9 cellular contexts compared by ENCODE assay signal in the genomic region with DNA sequence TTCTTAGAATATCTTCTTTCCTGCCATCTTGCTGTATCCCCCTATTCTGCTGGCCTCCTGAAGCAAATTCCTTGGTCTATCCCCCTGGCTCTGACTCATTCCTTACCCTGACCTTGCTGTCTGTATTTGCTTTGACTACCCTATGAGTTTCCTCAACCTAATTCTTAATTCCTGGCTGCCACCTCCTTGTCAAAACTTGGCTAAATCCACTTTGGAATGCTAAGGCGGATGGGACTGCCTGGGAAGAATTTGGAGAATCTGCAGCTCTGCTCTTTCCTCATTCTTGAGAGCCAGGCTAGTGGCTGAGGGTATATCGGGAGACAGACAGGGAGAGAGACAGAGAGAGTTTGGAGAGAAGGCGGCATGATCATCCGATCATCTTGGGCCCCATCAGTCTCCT. TPM values are rescaled to one million over a fixed set of nuclear protein-coding genes. Genes with fewer than 3 reads are reported as not detected.
DNase-seq lines count a peak whose midpoint lies in the region; ATAC-seq and TF ChIP-seq lines count a peak whose summit lies in the region.
"Had no signal": no experiment of that assay in that cellular context is flagged by ENCODE, and none has a peak within 500 bp of the region (broad histone marks: within the 10 kb centered on the region; RNA-seq: fewer than 3 reads in every experiment).

No MANE protein-coding gene starts in this region.

- no peaks in the 10 kb centered on the region for H3K4me1 Mint-ChIP-seq in activated T-helper 2 cell treated with anti-CD3 and anti-CD28 coated beads, Interferon-gamma antibody, Interleukin-2, Interleukin-4, amounts not matched to agents 10 μg/mL and 5 μg/mL and 100 μg/mL, durations not matched to agents 14 hours and 24 hours and 36 hours (ENCODE audit: low read depth)

- peaks cover 29% of the 10 kb centered on the region for H3K79me2 ChIP-seq in hepatocyte

- peak overlapping the region; percentile 59 for H3K4me2 ChIP-seq in hepatocyte

- H3K9me3 ChIP-seq in ascending aorta (no peaks in the 10 kb centered on the region), hepatocyte (ENCODE audit: low read depth) (no peaks in the 10 kb centered on the region), subcutaneous abdominal adipose tissue (ENCODE audit: control insufficient read depth in 5 of 5, low read length in 5 of 5) (no peaks in the 10 kb centered on the region)

- H3K36me3 ChIP-seq in ascending aorta, result no peaks in the 10 kb centered on the region
- H3K36me3 ChIP-seq in hepatocyte (replicated peaks; ENCODE audit: insufficient read depth, low read depth), result no peaks in the 10 kb centered on the region
- no peaks in the 10 kb centered on the region for H3K36me3 ChIP-seq in subcutaneous abdominal adipose tissue (ENCODE audit: control insufficient read depth in 5 of 5, insufficient read depth in 5 of 5, low read length in 5 of 5)

- peak overlapping the region; percentile 39 for H2AFZ ChIP-seq in hepatocyte

- H3K9ac ChIP-seq in subcutaneous abdominal adipose tissue (ENCODE audit: low read length in 5 of 5), result peak overlapping the region in 2 of 5 donors; percentile 21 to 38

- no peak overlapping the region for H3K4me3 Mint-ChIP-seq in activated T-helper 2 cell treated with anti-CD3 and anti-CD28 coated beads, Interferon-gamma antibody, Interleukin-2, Interleukin-4, amounts not matched to agents 10 μg/mL and 5 μg/mL and 100 μg/mL, durations not matched to agents 14 hours and 24 hours and 36 hours (ENCODE audit: low read depth)

- TF ChIP-seq CTCF in ascending aorta (IDR thresholded peaks at IDR 0.05), result no peak
- TF ChIP-seq CTCF in hepatocyte (IDR thresholded peaks at IDR 0.05; ENCODE audit: poor library complexity), result no peak

- H3K27ac ChIP-seq in ascending aorta (peak overlapping the region; percentile 74 to 80), hepatocyte (peak overlapping the region; percentile 73), subcutaneous abdominal adipose tissue (ENCODE audit: low read depth, low read length) (peak overlapping the region; percentile 88)

- ATAC-seq in GM19397 (IDR thresholded peaks at IDR 0.05; ENCODE audit: unreplicated experiment), result no peak
- no peak for ATAC-seq in HG03135 (IDR thresholded peaks at IDR 0.05; ENCODE audit: unreplicated experiment)

- no peaks in the 10 kb centered on the region for H4K20me1 ChIP-seq in hepatocyte (ENCODE audit: insufficient read depth, poor library complexity, severe bottlenecking)

- H3K27ac Mint-ChIP-seq in activated T-helper 2 cell treated with anti-CD3 and anti-CD28 coated beads, Interferon-gamma antibody, Interleukin-2, Interleukin-4, amounts not matched to agents 10 μg/mL and 5 μg/mL and 100 μg/mL, durations not matched to agents 14 hours and 24 hours and 36 hours, result no peak overlapping the region

- peak overlapping the region; percentile 18 to 40 for H3K4me3 ChIP-seq in ascending aorta
- no peak overlapping the region for H3K4me3 ChIP-seq in hepatocyte
- peak overlapping the region in 3 of 5 donors; percentile 9 to 50 (median 12) for H3K4me3 ChIP-seq in subcutaneous abdominal adipose tissue (ENCODE audit: low read depth in 1 of 5, low read length in 5 of 5)

- no peaks in the 10 kb centered on the region for H3K9me2 ChIP-seq in hepatocyte (replicated peaks; ENCODE audit: insufficient read depth)

- H3K4me1 ChIP-seq in ascending aorta (peaks cover 0 to 13% of the 10 kb centered on the region in 2 donors), hepatocyte (ENCODE audit: insufficient read depth) (peaks cover 16% of the 10 kb centered on the region), subcutaneous abdominal adipose tissue (ENCODE audit: control insufficient read depth in 5 of 5, insufficient read depth in 5 of 5, low read length in 5 of 5) (peaks cover 7 to 34% (median 16%) of the 10 kb centered on the region in 5 donors)

- H3K9me3 Mint-ChIP-seq in activated T-helper 2 cell treated with anti-CD3 and anti-CD28 coated beads, Interferon-gamma antibody, Interleukin-2, Interleukin-4, amounts not matched to agents 10 μg/mL and 5 μg/mL and 100 μg/mL, durations not matched to agents 14 hours and 24 hours and 36 hours, result no peaks in the 10 kb centered on the region

- H3K27me3 ChIP-seq in ascending aorta (no peaks in the 10 kb centered on the region), hepatocyte (no peaks in the 10 kb centered on the region), subcutaneous abdominal adipose tissue (ENCODE audit: control insufficient read depth in 5 of 5, insufficient read depth in 4 of 5, low read length in 5 of 5) (no peaks in the 10 kb centered on the region)

- H3K36me3 Mint-ChIP-seq in activated T-helper 2 cell treated with anti-CD3 and anti-CD28 coated beads, Interferon-gamma antibody, Interleukin-2, Interleukin-4, amounts not matched to agents 10 μg/mL and 5 μg/mL and 100 μg/mL, durations not matched to agents 14 hours and 24 hours and 36 hours (ENCODE audit: low read depth), result no peaks in the 10 kb centered on the region

- no peaks in the 10 kb centered on the region for H3K27me3 Mint-ChIP-seq in activated T-helper 2 cell treated with anti-CD3 and anti-CD28 coated beads, Interferon-gamma antibody, Interleukin-2, Interleukin-4, amounts not matched to agents 10 μg/mL and 5 μg/mL and 100 μg/mL, durations not matched to agents 14 hours and 24 hours and 36 hours (ENCODE audit: low read depth)

- DNase-seq in HCEC 1CT, result peak; percentile 76
- no peak for DNase-seq in ascending aorta (ENCODE audit: low spot score in 2 of 2)
- DNase-seq in hepatocyte (ENCODE audit: low spot score), result peak; percentile 14
- DNase-seq in activated T-helper 2 cell treated with anti-CD3 and anti-CD28 coated beads, Interferon-gamma antibody, Interleukin-2, Interleukin-4, amounts not matched to agents 10 μg/mL and 5 μg/mL and 100 μg/mL, durations not matched to agents 14 hours and 24 hours and 36 hours (ENCODE audit: low spot score), result no peak
- no peak for DNase-seq in ureter (ENCODE audit: low spot score)
- DNase-seq: NK-92 treated with Interleukin-12 subunit alpha and Interleukin-12 subunit beta, amount 100 ng/mL, for 24 hours had no signal

- WGBS in hepatocyte (ENCODE audit: low lambda C conversion rate, missing lambda C conversion rate), result 46% methylated on average over 4 of the region's 4 CpGs

- intact Hi-C loops in ascending aorta (cut with DNase I), result no loop called here
- intact Hi-C loops in activated T-helper 2 cell treated with anti-CD3 and anti-CD28 coated beads, Interferon-gamma antibody, Interleukin-2, Interleukin-4, amounts not matched to agents 10 μg/mL and 5 μg/mL and 100 μg/mL, durations not matched to agents 14 hours and 24 hours and 36 hours (cut with micrococcal nuclease), result no loop called here

RNA-seq across cellular contexts. Expression of a gene that starts 24.4 kb away (rescaled TPM):
- total RNA-seq in ascending aorta (7.1 TPM), hepatocyte (6.5 and 8.1 TPM in 2 replicates), ureter (20.7 TPM)
- polyA plus RNA-seq in hepatocyte, result 8.7 and 13.5 TPM in 2 replicates
- total RNA-seq in activated T-helper 2 cell treated with anti-CD3 and anti-CD28 coated beads, Interferon-gamma antibody, Interleukin-2, Interleukin-4, amounts not matched to agents 10 μg/mL and 5 μg/mL and 100 μg/mL, durations not matched to agents 14 hours and 24 hours and 36 hours, result not detected in 2 replicates

Comparison
In these comparisons a context has a peak if more than half of its experiments do, and no peak if none do; other contexts are left out.
1. DNase-seq: peak in HCEC 1CT (single experiment) and hepatocyte (single experiment); none in ascending aorta (0 of 2), activated T-helper 2 cell treated with anti-CD3 and anti-CD28 coated beads, Interferon-gamma antibody, Interleukin-2, Interleukin-4, amounts not matched to agents 10 μg/mL and 5 μg/mL and 100 μg/mL, durations not matched to agents 14 hours and 24 hours and 36 hours (single experiment) and ureter (single experiment).
2. Peak in every context shown above with its lines, with median percentiles within 50 percentile points of each other: H3K27ac ChIP-seq.